Comparison of ENCODE assay signal across 1 cellular context in the genomic region with DNA sequence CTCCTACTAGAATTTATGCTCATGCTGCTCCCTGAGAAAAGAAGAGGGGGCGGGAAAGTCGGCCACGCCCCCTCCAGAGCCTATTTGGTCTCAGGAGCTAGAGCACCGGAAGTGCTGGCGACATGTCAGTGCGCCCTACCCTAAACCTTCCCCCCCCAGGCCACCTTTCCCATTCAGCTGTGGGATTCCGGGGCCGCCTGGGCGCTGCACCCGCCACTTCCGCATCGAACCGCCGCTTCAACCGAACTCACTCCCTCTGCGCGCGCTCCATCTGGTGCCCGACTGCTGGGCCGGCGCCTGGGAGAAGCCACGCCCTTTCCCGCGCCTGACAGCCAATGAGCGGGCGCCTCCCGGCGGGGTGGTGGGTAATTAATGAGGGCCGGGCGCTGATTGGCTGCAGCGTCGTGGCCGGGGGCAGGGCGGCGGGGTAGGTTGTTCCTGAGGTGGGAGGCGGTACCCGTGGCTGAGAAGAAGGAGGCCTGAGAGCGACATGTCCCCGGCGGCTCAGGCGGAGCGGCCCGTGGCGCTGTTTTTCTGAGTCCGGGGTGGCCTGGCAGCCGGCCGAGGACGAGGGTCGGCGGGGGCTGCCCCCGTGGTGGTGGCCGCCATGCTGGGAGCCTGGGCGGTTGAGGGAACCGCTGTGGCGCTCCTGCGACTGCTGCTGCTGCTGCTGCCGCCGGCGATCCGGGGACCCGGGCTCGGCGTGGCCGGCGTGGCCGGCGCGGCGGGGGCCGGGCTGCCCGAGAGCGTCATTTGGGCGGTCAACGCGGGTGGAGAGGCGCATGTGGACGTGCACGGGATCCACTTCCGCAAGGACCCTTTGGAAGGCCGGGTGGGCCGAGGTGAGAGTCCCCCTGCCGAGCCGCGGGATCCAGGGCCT.
TF ChIP-seq lines count a peak whose summit lies in the region.

A gene with protein sequence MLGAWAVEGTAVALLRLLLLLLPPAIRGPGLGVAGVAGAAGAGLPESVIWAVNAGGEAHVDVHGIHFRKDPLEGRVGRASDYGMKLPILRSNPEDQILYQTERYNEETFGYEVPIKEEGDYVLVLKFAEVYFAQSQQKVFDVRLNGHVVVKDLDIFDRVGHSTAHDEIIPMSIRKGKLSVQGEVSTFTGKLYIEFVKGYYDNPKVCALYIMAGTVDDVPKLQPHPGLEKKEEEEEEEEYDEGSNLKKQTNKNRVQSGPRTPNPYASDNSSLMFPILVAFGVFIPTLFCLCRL (plus strand): TSS at position 460 of the 880 bp plus-strand sequence. CDS start 148 bp downstream, at position 608.

TF ChIP-seq in HepG2, 621 proteins besides CTCF, POLR2A, EP300 and RAD21 (continued from another document and continues in another):
- TF ChIP-seq ELF3 (CRISPR knock-in tag; IDR thresholded peaks at IDR 0.05), result peak; percentile 32; the same call in 1 of the 2 replicates
- TF ChIP-seq RARA (CRISPR knock-in tag; IDR thresholded peaks at IDR 0.05), result peak; percentile 26; the same call in 1 of the 2 replicates
- TF ChIP-seq HNRNPL (IDR thresholded peaks at IDR 0.05; ENCODE audit: low read depth, low read length), result 0 out of 2 replicates have a peak, but pooled peaks have one; percentile 31
- TF ChIP-seq HNRNPUL1 (IDR thresholded peaks at IDR 0.05; ENCODE audit: low read depth, low read length), result peak; percentile 63; the same call in 1 of the 2 replicates
- 0 out of 2 replicates have a peak, but pooled peaks have one; percentile 15 for TF ChIP-seq MAZ (IDR thresholded peaks at IDR 0.05; ENCODE audit: borderline replicate concordance, low read depth, low read length)
- peak; percentile 79; the same call in 1 of the 2 replicates for TF ChIP-seq MAZ (CRISPR knock-in tag; IDR thresholded peaks at IDR 0.05; ENCODE audit: low read depth)
- TF ChIP-seq RORA (CRISPR knock-in tag; IDR thresholded peaks at IDR 0.05), result no peak
- TF ChIP-seq, protein P1, sequence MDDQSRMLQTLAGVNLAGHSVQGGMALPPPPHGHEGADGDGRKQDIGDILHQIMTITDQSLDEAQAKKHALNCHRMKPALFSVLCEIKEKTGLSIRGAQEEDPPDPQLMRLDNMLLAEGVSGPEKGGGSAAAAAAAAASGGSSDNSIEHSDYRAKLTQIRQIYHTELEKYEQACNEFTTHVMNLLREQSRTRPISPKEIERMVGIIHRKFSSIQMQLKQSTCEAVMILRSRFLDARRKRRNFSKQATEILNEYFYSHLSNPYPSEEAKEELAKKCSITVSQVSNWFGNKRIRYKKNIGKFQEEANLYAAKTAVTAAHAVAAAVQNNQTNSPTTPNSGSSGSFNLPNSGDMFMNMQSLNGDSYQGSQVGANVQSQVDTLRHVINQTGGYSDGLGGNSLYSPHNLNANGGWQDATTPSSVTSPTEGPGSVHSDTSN (CRISPR knock-in tag; IDR thresholded peaks at IDR 0.05; ENCODE audit: borderline replicate concordance), result no peak
- 0 out of 2 replicates have a peak, but pooled peaks have one; percentile 55 for TF ChIP-seq RFX5 (IDR thresholded peaks at IDR 0.05; ENCODE audit: low read depth, low read length)
- TF ChIP-seq FLYWCH1 (CRISPR knock-in tag; IDR thresholded peaks at IDR 0.05), result no peak
- TF ChIP-seq, protein P2, sequence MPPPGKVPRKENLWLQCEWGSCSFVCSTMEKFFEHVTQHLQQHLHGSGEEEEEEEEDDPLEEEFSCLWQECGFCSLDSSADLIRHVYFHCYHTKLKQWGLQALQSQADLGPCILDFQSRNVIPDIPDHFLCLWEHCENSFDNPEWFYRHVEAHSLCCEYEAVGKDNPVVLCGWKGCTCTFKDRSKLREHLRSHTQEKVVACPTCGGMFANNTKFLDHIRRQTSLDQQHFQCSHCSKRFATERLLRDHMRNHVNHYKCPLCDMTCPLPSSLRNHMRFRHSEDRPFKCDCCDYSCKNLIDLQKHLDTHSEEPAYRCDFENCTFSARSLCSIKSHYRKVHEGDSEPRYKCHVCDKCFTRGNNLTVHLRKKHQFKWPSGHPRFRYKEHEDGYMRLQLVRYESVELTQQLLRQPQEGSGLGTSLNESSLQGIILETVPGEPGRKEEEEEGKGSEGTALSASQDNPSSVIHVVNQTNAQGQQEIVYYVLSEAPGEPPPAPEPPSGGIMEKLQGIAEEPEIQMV (CRISPR knock-in tag; IDR thresholded peaks at IDR 0.05; ENCODE audit: low read depth), result no peak
- 0 out of 2 replicates have a peak, but pooled peaks have one; percentile 34 for TF ChIP-seq REXO4 (CRISPR knock-in tag; IDR thresholded peaks at IDR 0.05; ENCODE audit: borderline replicate concordance)
- no peak for TF ChIP-seq ZNF562 (CRISPR knock-in tag; IDR thresholded peaks at IDR 0.05; ENCODE audit: borderline replicate concordance)
- TF ChIP-seq NR2F2 (IDR thresholded peaks at IDR 0.05; ENCODE audit: borderline replicate concordance, low read depth), result no peak
- no peak for TF ChIP-seq REST (IDR thresholded peaks at IDR 0.05; ENCODE audit: borderline replicate concordance in 1 of 2, low read depth in 1 of 2, low read length in 2 of 2)
- TF ChIP-seq, protein P3, sequence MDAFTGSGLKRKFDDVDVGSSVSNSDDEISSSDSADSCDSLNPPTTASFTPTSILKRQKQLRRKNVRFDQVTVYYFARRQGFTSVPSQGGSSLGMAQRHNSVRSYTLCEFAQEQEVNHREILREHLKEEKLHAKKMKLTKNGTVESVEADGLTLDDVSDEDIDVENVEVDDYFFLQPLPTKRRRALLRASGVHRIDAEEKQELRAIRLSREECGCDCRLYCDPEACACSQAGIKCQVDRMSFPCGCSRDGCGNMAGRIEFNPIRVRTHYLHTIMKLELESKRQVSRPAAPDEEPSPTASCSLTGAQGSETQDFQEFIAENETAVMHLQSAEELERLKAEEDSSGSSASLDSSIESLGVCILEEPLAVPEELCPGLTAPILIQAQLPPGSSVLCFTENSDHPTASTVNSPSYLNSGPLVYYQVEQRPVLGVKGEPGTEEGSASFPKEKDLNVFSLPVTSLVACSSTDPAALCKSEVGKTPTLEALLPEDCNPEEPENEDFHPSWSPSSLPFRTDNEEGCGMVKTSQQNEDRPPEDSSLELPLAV (CRISPR knock-in tag; conservative IDR thresholded peaks at IDR 0.05; ENCODE audit: low read depth), result no peak
- peak; percentile 93; the same call in 1 of the 2 replicates for TF ChIP-seq POGK (CRISPR knock-in tag; conservative IDR thresholded peaks at IDR 0.05)
- no peak for TF ChIP-seq ZNF713 (CRISPR knock-in tag; IDR thresholded peaks at IDR 0.05)
- no peak for TF ChIP-seq ZNF83 (CRISPR knock-in tag; IDR thresholded peaks at IDR 0.05; ENCODE audit: borderline replicate concordance)
- no peak; the same call in 1 of the 2 replicates for TF ChIP-seq ZNF335 (CRISPR knock-in tag; IDR thresholded peaks at IDR 0.05)
- no peak for TF ChIP-seq KAT2B (IDR thresholded peaks at IDR 0.05; ENCODE audit: borderline replicate concordance, low read depth, low read length)
- no peak for TF ChIP-seq ZNF546 (CRISPR knock-in tag; conservative IDR thresholded peaks at IDR 0.05)
- peak; percentile 85 for TF ChIP-seq NFYC (CRISPR knock-in tag; IDR thresholded peaks at IDR 0.05)
- TF ChIP-seq ZNF781 (CRISPR knock-in tag; IDR thresholded peaks at IDR 0.05; ENCODE audit: borderline replicate concordance, not compliant biosample characterization), result no peak
- TF ChIP-seq ZNF614 (CRISPR knock-in tag; IDR thresholded peaks at IDR 0.05; ENCODE audit: borderline replicate concordance), result peak; percentile 51; the same call in 1 of the 2 replicates
- TF ChIP-seq, protein P4, sequence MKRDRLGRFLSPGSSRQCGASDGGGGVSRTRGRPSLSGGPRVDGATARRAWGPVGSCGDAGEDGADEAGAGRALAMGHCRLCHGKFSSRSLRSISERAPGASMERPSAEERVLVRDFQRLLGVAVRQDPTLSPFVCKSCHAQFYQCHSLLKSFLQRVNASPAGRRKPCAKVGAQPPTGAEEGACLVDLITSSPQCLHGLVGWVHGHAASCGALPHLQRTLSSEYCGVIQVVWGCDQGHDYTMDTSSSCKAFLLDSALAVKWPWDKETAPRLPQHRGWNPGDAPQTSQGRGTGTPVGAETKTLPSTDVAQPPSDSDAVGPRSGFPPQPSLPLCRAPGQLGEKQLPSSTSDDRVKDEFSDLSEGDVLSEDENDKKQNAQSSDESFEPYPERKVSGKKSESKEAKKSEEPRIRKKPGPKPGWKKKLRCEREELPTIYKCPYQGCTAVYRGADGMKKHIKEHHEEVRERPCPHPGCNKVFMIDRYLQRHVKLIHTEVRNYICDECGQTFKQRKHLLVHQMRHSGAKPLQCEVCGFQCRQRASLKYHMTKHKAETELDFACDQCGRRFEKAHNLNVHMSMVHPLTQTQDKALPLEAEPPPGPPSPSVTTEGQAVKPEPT (CRISPR knock-in tag; IDR thresholded peaks at IDR 0.05; ENCODE audit: low read depth), result 0 out of 2 replicates have a peak, but pooled peaks have one; percentile 21
- peak; percentile 78 for TF ChIP-seq RBM39 (IDR thresholded peaks at IDR 0.05; ENCODE audit: low read depth, low read length, poor library complexity, severe bottlenecking)
- 0 out of 2 replicates have a peak, but pooled peaks have one; percentile 3 for TF ChIP-seq KDM5B (CRISPR knock-in tag; IDR thresholded peaks at IDR 0.05; ENCODE audit: borderline replicate concordance)
- no peak for TF ChIP-seq CBX1 (IDR thresholded peaks at IDR 0.05; ENCODE audit: low read depth)
- TF ChIP-seq ESRRA (CRISPR knock-in tag; IDR thresholded peaks at IDR 0.05; ENCODE audit: low read depth), result no peak; the same call in 1 of the 2 replicates
- TF ChIP-seq, protein P5, sequence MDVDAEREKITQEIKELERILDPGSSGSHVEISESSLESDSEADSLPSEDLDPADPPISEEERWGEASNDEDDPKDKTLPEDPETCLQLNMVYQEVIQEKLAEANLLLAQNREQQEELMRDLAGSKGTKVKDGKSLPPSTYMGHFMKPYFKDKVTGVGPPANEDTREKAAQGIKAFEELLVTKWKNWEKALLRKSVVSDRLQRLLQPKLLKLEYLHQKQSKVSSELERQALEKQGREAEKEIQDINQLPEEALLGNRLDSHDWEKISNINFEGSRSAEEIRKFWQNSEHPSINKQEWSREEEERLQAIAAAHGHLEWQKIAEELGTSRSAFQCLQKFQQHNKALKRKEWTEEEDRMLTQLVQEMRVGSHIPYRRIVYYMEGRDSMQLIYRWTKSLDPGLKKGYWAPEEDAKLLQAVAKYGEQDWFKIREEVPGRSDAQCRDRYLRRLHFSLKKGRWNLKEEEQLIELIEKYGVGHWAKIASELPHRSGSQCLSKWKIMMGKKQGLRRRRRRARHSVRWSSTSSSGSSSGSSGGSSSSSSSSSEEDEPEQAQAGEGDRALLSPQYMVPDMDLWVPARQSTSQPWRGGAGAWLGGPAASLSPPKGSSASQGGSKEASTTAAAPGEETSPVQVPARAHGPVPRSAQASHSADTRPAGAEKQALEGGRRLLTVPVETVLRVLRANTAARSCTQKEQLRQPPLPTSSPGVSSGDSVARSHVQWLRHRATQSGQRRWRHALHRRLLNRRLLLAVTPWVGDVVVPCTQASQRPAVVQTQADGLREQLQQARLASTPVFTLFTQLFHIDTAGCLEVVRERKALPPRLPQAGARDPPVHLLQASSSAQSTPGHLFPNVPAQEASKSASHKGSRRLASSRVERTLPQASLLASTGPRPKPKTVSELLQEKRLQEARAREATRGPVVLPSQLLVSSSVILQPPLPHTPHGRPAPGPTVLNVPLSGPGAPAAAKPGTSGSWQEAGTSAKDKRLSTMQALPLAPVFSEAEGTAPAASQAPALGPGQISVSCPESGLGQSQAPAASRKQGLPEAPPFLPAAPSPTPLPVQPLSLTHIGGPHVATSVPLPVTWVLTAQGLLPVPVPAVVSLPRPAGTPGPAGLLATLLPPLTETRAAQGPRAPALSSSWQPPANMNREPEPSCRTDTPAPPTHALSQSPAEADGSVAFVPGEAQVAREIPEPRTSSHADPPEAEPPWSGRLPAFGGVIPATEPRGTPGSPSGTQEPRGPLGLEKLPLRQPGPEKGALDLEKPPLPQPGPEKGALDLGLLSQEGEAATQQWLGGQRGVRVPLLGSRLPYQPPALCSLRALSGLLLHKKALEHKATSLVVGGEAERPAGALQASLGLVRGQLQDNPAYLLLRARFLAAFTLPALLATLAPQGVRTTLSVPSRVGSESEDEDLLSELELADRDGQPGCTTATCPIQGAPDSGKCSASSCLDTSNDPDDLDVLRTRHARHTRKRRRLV (CRISPR knock-in tag; IDR thresholded peaks at IDR 0.05), result no peak
- TF ChIP-seq POLR2AphosphoS5 (IDR thresholded peaks at IDR 0.05; ENCODE audit: low read depth, low read length), result peak; percentile 76
- TF ChIP-seq ZBTB34 (CRISPR knock-in tag; IDR thresholded peaks at IDR 0.05), result peak; percentile 76; the same call in 1 of the 2 replicates
